24 cellular contexts compared by ENCODE assay signal in the genomic region with DNA sequence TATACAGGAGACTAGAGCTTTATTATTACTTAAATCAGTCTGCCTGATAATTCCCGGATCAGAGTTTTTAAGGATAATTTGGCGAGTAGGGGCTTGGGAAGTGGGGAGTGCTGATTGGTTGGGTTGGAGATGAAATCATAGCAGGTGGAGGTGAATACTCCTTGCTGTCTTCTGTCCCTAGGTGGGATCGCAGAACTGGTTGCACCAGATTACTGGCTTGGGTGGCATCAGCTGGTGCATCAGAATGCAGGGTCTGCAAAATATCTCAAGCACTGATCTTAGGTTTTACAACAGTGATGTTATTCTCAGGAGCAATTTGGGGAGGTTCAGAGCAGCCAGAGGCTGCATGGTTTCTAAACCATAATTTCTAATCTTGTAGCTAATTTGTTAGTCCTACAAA.
"Had no signal": no experiment of that assay in that cellular context is flagged by ENCODE, and none has a peak within 500 bp of the region (broad histone marks: within the 10 kb centered on the region; RNA-seq: fewer than 3 reads in every experiment).

No MANE protein-coding gene starts in this region.

- H3K27ac ChIP-seq: coronary artery, esophagus squamous epithelium, ovary, psoas muscle, sigmoid colon, spleen, testis, tibial artery, upper lobe of left lung had no signal

- ATAC-seq: left lobe of liver; natural killer cell; psoas muscle; right cardiac atrium; stimulated activated memory B cell treated with anti-CD40 and anti-IgM and Interleukin-4, amounts not matched to agents 10 μg/mL and 1 μg/mL and 100 μg/mL, for 72 hours; stimulated activated naive CD8-positive, alpha-beta T cell treated with anti-CD3 and anti-CD28 coated beads, Interleukin-15, Interleukin-2, amounts not matched to agents 100 U/mL and 50 U/mL, for 24 hours had no signal

- H3K36me3 ChIP-seq: esophagus squamous epithelium, ovary, sigmoid colon, spleen, tibial artery, upper lobe of left lung had no signal

- H3K4me1 ChIP-seq: psoas muscle, sigmoid colon, spleen, testis, tibial artery, upper lobe of left lung had no signal

- DNase-seq: dermis blood vessel endothelial cell; effector memory CD4-positive, alpha-beta T cell; erythroblast; esophagus squamous epithelium; head of caudate nucleus; kidney; natural killer cell; occipital lobe; ovary; posterior cingulate gyrus; psoas muscle; right cardiac atrium; sigmoid colon; spleen; stimulated activated CD4-positive, alpha-beta T cell treated with anti-CD3 and anti-CD28 coated beads, Interleukin-4, amount 100 ng/mL, for 4 hours; stimulated activated naive CD8-positive, alpha-beta T cell treated with anti-CD3 and anti-CD28 coated beads, Interleukin-15, Interleukin-2, amounts not matched to agents 100 U/mL and 50 U/mL, for 24 hours; substantia nigra; testis; tibial artery; upper lobe of left lung had no signal

- H3K9me3 ChIP-seq: esophagus squamous epithelium, ovary, psoas muscle, sigmoid colon, spleen, testis, tibial artery, upper lobe of left lung had no signal

- H3K4me3 ChIP-seq: coronary artery, esophagus squamous epithelium, lung, ovary, psoas muscle, sigmoid colon, spleen, testis, tibial artery, upper lobe of left lung had no signal

- H3K27me3 ChIP-seq: ovary, sigmoid colon, testis, upper lobe of left lung had no signal
